Comparison of ENCODE assay signal across 15 cellular contexts in genomic region chr16:48247311-48247710, GRCh38. TPM values are rescaled to one million over a fixed set of nuclear protein-coding genes. Genes with fewer than 3 reads are reported as not detected.
DNase-seq lines count a peak whose midpoint lies in the region; ATAC-seq, FAIRE-seq and TF ChIP-seq lines count a peak whose summit lies in the region.
"Had no signal": no experiment of that assay in that cellular context is flagged by ENCODE, and none has a peak within 500 bp of the region (broad histone marks: within the 10 kb centered on the region; RNA-seq: fewer than 3 reads in every experiment).

Gene ABCC11, minus strand, starts transcription at chr16:48247539. Its CDS starts 15,618 bp downstream, at chr16:48231921.

- CTCF ChIA-PET in activated CD4-positive, alpha-beta T cell treated with anti-CD3 and anti-CD28 coated beads for 36 hours (lab: Charles Lee): interaction anchor here (1.0 to 1.2 kb wide), 2 partner anchors 15 to 383 kb away, joined by 3 to 4 read pairs; no protein-coding TSS in a partner anchor
- CTCF ChIA-PET in activated CD8-positive, alpha-beta T cell treated with anti-CD3 and anti-CD28 coated beads, Interleukin-2, amount 10 ng/mL, durations not matched to agents 7 days and 5 days (lab: Charles Lee): interaction anchor here (1.3 kb wide), 1 partner anchor 376 kb away, joined by 3 read pairs; no protein-coding TSS in a partner anchor
- CTCF ChIA-PET in activated naive CD4-positive, alpha-beta T cell treated with anti-CD3 and anti-CD28 coated beads, Interleukin-2, amount 10 ng/mL, durations not matched to agents 7 days and 5 days (lab: Charles Lee): interaction anchor here (1.0 kb wide), 1 partner anchor 383 kb away, joined by 3 read pairs; no protein-coding TSS in a partner anchor

- H3K9ac ChIP-seq in kidney (ENCODE audit: low read length in 2 of 2) (peak within 1 kb of the TSS; percentile 12 to 15), subcutaneous abdominal adipose tissue (ENCODE audit: low read length in 5 of 5) (peak within 1 kb of the TSS in 4 of 5 donors; percentile 45 to 99 (median 66))

- no peak within 1 kb of the TSS for H3K27ac ChIP-seq in kidney (ENCODE audit: low read depth in 2 of 2, low read length in 2 of 2)
- H3K27ac ChIP-seq in subcutaneous abdominal adipose tissue (ENCODE audit: low read depth, low read length): peak within 1 kb of the TSS; percentile 93
- no peak within 1 kb of the TSS for H3K27ac ChIP-seq in substantia nigra (ENCODE audit: low read depth, low read length, poor library complexity, severe bottlenecking)
- H3K27ac ChIP-seq: tibial artery had no signal

- H3K27me3 Mint-ChIP-seq in activated CD4-positive, alpha-beta T cell treated with anti-CD3 and anti-CD28 coated beads for 36 hours: no peaks in the 10 kb centered on the region
- no peaks in the 10 kb centered on the region for H3K27me3 Mint-ChIP-seq in activated CD8-positive, alpha-beta T cell treated with anti-CD3 and anti-CD28 coated beads, Interleukin-2, amount 10 ng/mL, durations not matched to agents 7 days and 5 days (ENCODE audit: low read depth)
- no peaks in the 10 kb centered on the region for H3K27me3 Mint-ChIP-seq in activated naive CD4-positive, alpha-beta T cell treated with anti-CD3 and anti-CD28 coated beads, Interleukin-2, amount 10 ng/mL, durations not matched to agents 7 days and 5 days

- POLR2A ChIA-PET in activated CD4-positive, alpha-beta T cell treated with anti-CD3 and anti-CD28 coated beads for 36 hours (lab: Charles Lee): no interaction called here
- POLR2A ChIA-PET in activated CD8-positive, alpha-beta T cell treated with anti-CD3 and anti-CD28 coated beads, Interleukin-2, amount 10 ng/mL, durations not matched to agents 7 days and 5 days (lab: Charles Lee): no interaction called here

- H3K36me3 ChIP-seq in kidney (ENCODE audit: control insufficient read depth in 1 of 2, insufficient read depth in 2 of 2, low read length in 2 of 2): peaks cover 0 to 2% of the 10 kb centered on the region in 2 donors
- peaks cover 0 to 3% (median 0%) of the 10 kb centered on the region in 5 donors for H3K36me3 ChIP-seq in subcutaneous abdominal adipose tissue (ENCODE audit: control insufficient read depth in 5 of 5, insufficient read depth in 5 of 5, low read length in 5 of 5)
- H3K36me3 ChIP-seq in H7 (replicated peaks; ENCODE audit: control insufficient read depth, insufficient read depth, low read length): no peaks in the 10 kb centered on the region
- H3K36me3 ChIP-seq: tibial artery had no signal

- H3K27me3 ChIP-seq in subcutaneous abdominal adipose tissue (ENCODE audit: control insufficient read depth in 5 of 5, insufficient read depth in 4 of 5, low read length in 5 of 5) (no peaks in the 10 kb centered on the region), H7 (ENCODE audit: control insufficient read depth, insufficient read depth, low read length) (no peaks in the 10 kb centered on the region)
- H3K27me3 ChIP-seq: sigmoid colon, tibial artery had no signal

- H3K9me3 ChIP-seq in kidney (ENCODE audit: control insufficient read depth in 1 of 2, low read length in 2 of 2): no peaks in the 10 kb centered on the region
- no peaks in the 10 kb centered on the region for H3K9me3 ChIP-seq in subcutaneous abdominal adipose tissue (ENCODE audit: control insufficient read depth in 5 of 5, low read length in 5 of 5)
- H3K9me3 ChIP-seq: sigmoid colon, tibial artery had no signal

- no peak for DNase-seq in activated CD4-positive, alpha-beta T cell treated with anti-CD3 and anti-CD28 coated beads for 36 hours
- no peak for DNase-seq in activated CD4-positive, alpha-beta T cell treated with anti-CD3 and anti-CD28 coated beads, Interleukin-2, amount 50 U/mL, for 4 hours
- DNase-seq in activated CD8-positive, alpha-beta T cell treated with anti-CD3 and anti-CD28 coated beads, Interleukin-2, amount 10 ng/mL, durations not matched to agents 7 days and 5 days: no peak
- DNase-seq in kidney (no peak), substantia nigra (lab: John Stamatoyannopoulos, UW) (no peak), H7 (no peak)
- DNase-seq in activated naive CD4-positive, alpha-beta T cell treated with anti-CD3 and anti-CD28 coated beads, Interleukin-2, amount 10 ng/mL, durations not matched to agents 7 days and 5 days: no peak
- DNase-seq: activated CD8-positive, alpha-beta memory T cell treated with anti-CD3 and anti-CD28 coated beads, Interleukin-2, amount 50 U/mL, for 4 hours; MV-4-11; NCI-H446; sigmoid colon; T1000; tibial artery had no signal

- H3K4me1 Mint-ChIP-seq in activated CD4-positive, alpha-beta T cell treated with anti-CD3 and anti-CD28 coated beads for 36 hours: peaks cover 52% of the 10 kb centered on the region
- peaks cover 31% of the 10 kb centered on the region for H3K4me1 Mint-ChIP-seq in activated CD8-positive, alpha-beta T cell treated with anti-CD3 and anti-CD28 coated beads, Interleukin-2, amount 10 ng/mL, durations not matched to agents 7 days and 5 days (ENCODE audit: low read depth)
- peaks cover 39% of the 10 kb centered on the region for H3K4me1 Mint-ChIP-seq in activated naive CD4-positive, alpha-beta T cell treated with anti-CD3 and anti-CD28 coated beads, Interleukin-2, amount 10 ng/mL, durations not matched to agents 7 days and 5 days

- no peak for TF ChIP-seq CTCF in kidney (IDR thresholded peaks at IDR 0.05; ENCODE audit: borderline replicate concordance, extremely low read depth, insufficient read depth)

- peak within 1 kb of the TSS; percentile 91 for H3K4me3 Mint-ChIP-seq in activated CD4-positive, alpha-beta T cell treated with anti-CD3 and anti-CD28 coated beads for 36 hours
- H3K4me3 Mint-ChIP-seq in activated CD8-positive, alpha-beta T cell treated with anti-CD3 and anti-CD28 coated beads, Interleukin-2, amount 10 ng/mL, durations not matched to agents 7 days and 5 days: peak within 1 kb of the TSS; percentile 26
- no peak within 1 kb of the TSS for H3K4me3 Mint-ChIP-seq in activated naive CD4-positive, alpha-beta T cell treated with anti-CD3 and anti-CD28 coated beads, Interleukin-2, amount 10 ng/mL, durations not matched to agents 7 days and 5 days

- intact Hi-C loops in activated CD4-positive, alpha-beta T cell treated with anti-CD3 and anti-CD28 coated beads for 36 hours (cut with DNase I, micrococcal nuclease): loop anchor here (5.0 to 10.0 kb wide), 4 partner anchors 380 to 1563 kb away; partner anchors contain the start of genes ITFG1 (in 1 of the 2), NETO2 (in 1 of the 2), ORC6 (in 1 of the 2) and PHKB (in 1 of the 2)
- intact Hi-C loops in kidney (cut with DNase I): no loop called here

- H3K9me3 Mint-ChIP-seq in activated CD4-positive, alpha-beta T cell treated with anti-CD3 and anti-CD28 coated beads for 36 hours (ENCODE audit: low read depth): no peaks in the 10 kb centered on the region
- no peaks in the 10 kb centered on the region for H3K9me3 Mint-ChIP-seq in activated CD8-positive, alpha-beta T cell treated with anti-CD3 and anti-CD28 coated beads, Interleukin-2, amount 10 ng/mL, durations not matched to agents 7 days and 5 days (ENCODE audit: insufficient read depth)
- H3K9me3 Mint-ChIP-seq in activated naive CD4-positive, alpha-beta T cell treated with anti-CD3 and anti-CD28 coated beads, Interleukin-2, amount 10 ng/mL, durations not matched to agents 7 days and 5 days: peaks cover 4% of the 10 kb centered on the region

- H3K27ac Mint-ChIP-seq in activated CD4-positive, alpha-beta T cell treated with anti-CD3 and anti-CD28 coated beads for 36 hours: peak within 1 kb of the TSS; percentile 30
- peak within 1 kb of the TSS; percentile 82 for H3K27ac Mint-ChIP-seq in activated CD8-positive, alpha-beta T cell treated with anti-CD3 and anti-CD28 coated beads, Interleukin-2, amount 10 ng/mL, durations not matched to agents 7 days and 5 days
- no peak within 1 kb of the TSS for H3K27ac Mint-ChIP-seq in activated naive CD4-positive, alpha-beta T cell treated with anti-CD3 and anti-CD28 coated beads, Interleukin-2, amount 10 ng/mL, durations not matched to agents 7 days and 5 days

- peaks cover 5% of the 10 kb centered on the region for H3K36me3 Mint-ChIP-seq in activated CD4-positive, alpha-beta T cell treated with anti-CD3 and anti-CD28 coated beads for 36 hours (ENCODE audit: low read depth)
- H3K36me3 Mint-ChIP-seq in activated CD8-positive, alpha-beta T cell treated with anti-CD3 and anti-CD28 coated beads, Interleukin-2, amount 10 ng/mL, durations not matched to agents 7 days and 5 days (ENCODE audit: low read depth): peaks cover 13% of the 10 kb centered on the region
- H3K36me3 Mint-ChIP-seq in activated naive CD4-positive, alpha-beta T cell treated with anti-CD3 and anti-CD28 coated beads, Interleukin-2, amount 10 ng/mL, durations not matched to agents 7 days and 5 days: peaks cover 4% of the 10 kb centered on the region

- peaks cover 0 to 19% of the 10 kb centered on the region in 2 donors for H3K4me1 ChIP-seq in kidney (ENCODE audit: control insufficient read depth in 1 of 2, insufficient read depth in 1 of 2, low read depth in 1 of 2, low read length in 2 of 2)
- peaks cover 0 to 43% (median 35%) of the 10 kb centered on the region in 5 donors for H3K4me1 ChIP-seq in subcutaneous abdominal adipose tissue (ENCODE audit: control insufficient read depth in 5 of 5, insufficient read depth in 5 of 5, low read length in 5 of 5)

- no peak within 1 kb of the TSS for H3K4me3 ChIP-seq in kidney (ENCODE audit: low read length in 2 of 2)
- H3K4me3 ChIP-seq in subcutaneous abdominal adipose tissue (ENCODE audit: low read depth in 1 of 5, low read length in 5 of 5): peak within 1 kb of the TSS in 1 of 5 donors; percentile 12
- no peak within 1 kb of the TSS for H3K4me3 ChIP-seq in H7 (ENCODE audit: insufficient read depth, low read depth, low read length)
- H3K4me3 ChIP-seq: tibial artery had no signal

- no peak for ATAC-seq in activated CD4-positive, alpha-beta T cell treated with anti-CD3 and anti-CD28 coated beads for 36 hours
- ATAC-seq in activated CD8-positive, alpha-beta T cell treated with anti-CD3 and anti-CD28 coated beads, Interleukin-2, amount 10 ng/mL, durations not matched to agents 7 days and 5 days: no peak

- FAIRE-seq in kidney (lab: Jason Lieb, UNC): no peak

RNA-seq across cellular contexts. Expression of gene ABCC11, which starts in this region (rescaled TPM):
- total RNA-seq in activated CD4-positive, alpha-beta T cell treated with anti-CD3 and anti-CD28 coated beads for 36 hours: under 1 TPM; 0.07 to 0.35 TPM
- total RNA-seq in activated CD8-positive, alpha-beta T cell treated with anti-CD3 and anti-CD28 coated beads, Interleukin-2, amount 10 ng/mL, durations not matched to agents 7 days and 5 days: not detected
- not detected for total RNA-seq in kidney
- polyA plus RNA-seq in kidney (ENCODE audit: insufficient read depth, low read depth, low replicate concordance): 0.09 TPM
- total RNA-seq in H7 (2014; rRNA removed; shearing (Covaris generic)): 0.03 TPM in 1 of 2 replicates, not detected in the other
- total RNA-seq: A673 had no signal
